In the genomic region with DNA sequence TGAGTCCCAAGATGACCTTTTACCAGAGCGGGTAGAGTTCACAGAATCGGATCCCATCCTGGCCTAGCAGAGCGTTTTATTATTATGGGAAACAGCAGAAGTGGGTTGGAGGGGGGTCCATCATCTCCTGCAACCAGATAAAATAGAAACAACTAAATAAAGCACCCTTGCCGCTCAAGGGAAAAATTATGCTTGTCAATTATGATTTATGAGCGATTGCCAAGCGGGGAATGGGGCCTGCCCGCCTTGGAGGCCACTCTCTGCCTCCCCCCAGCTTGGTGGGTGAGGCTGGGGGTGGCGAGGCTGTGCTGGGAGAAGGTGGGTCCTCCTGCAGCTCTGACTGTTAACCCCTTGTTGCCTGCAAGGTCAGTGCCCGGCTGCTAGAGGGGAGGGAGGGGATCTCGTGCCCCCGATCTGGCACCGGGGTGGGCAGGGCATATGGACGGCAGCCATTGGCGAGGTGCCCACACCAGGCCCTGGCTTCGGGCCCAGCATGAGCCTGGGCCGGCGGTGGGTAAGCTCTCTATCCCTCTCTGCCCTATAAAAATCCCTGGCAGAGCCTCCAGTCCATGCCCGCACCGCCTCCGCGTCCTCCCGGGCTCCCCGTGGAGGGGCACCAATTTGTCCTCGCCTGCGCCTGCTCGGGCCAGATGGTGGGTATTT, we compare ENCODE assay signal across 20 cellular contexts.
DNase-seq lines count a peak whose midpoint lies in the region; ATAC-seq, FAIRE-seq and TF ChIP-seq lines count a peak whose summit lies in the region.
"Had no signal": no experiment of that assay in that cellular context is flagged by ENCODE, and none has a peak within 500 bp of the region (broad histone marks: within the 10 kb centered on the region; RNA-seq: fewer than 3 reads in every experiment).

No MANE protein-coding gene starts in this region.

- DNase-seq in right lobe of liver, result peak in 2 of 3 donors; percentile 24 to 53
- no peak for DNase-seq in HepG2 (ENCODE audit: low spot score)
- DNase-seq in kidney, result peak; percentile 37
- peak; percentile 48 for DNase-seq in upper lobe of right lung
- DNase-seq in NOMO-1 treated with DMSO at 0.1 percent for 48 hours (lab: John Stamatoyannopoulos, UW; ENCODE audit: unreplicated experiment), result no peak
- DNase-seq: activated naive CD4-positive, alpha-beta T cell treated with Interleukin-2 at 50 U/mL for 16 hours; CD4-positive, alpha-beta memory T cell; EL; gastrocnemius medialis; retina; SIG-M5; T-helper 2 cell had no signal

- H3K9me3 ChIP-seq in right lobe of liver (no peaks in the 10 kb centered on the region), HepG2 (ENCODE audit: low read length) (no peaks in the 10 kb centered on the region), kidney (ENCODE audit: control insufficient read depth in 1 of 2, low read length in 2 of 2) (no peaks in the 10 kb centered on the region), upper lobe of right lung (no peaks in the 10 kb centered on the region)
- H3K9me3 ChIP-seq: ascending aorta, gastrocnemius medialis had no signal

- H2AFZ ChIP-seq in HepG2 (ENCODE audit: low read length), result no peak overlapping the region

- H3K27me3 ChIP-seq in right lobe of liver (no peaks in the 10 kb centered on the region), HepG2 (ENCODE audit: control insufficient read depth in 1 of 2, insufficient read depth in 2 of 2, low read length in 2 of 2) (peaks cover 2 to 14% of the 10 kb centered on the region in 2 experiments; a peak in 3 of 5 replicates), upper lobe of right lung (no peaks in the 10 kb centered on the region)
- H3K27me3 ChIP-seq: ascending aorta had no signal

- no peaks in the 10 kb centered on the region for H3K4me1 ChIP-seq in right lobe of liver
- no peaks in the 10 kb centered on the region for H3K4me1 ChIP-seq in HepG2 (ENCODE audit: insufficient read depth, low read length)
- no peaks in the 10 kb centered on the region for H3K4me1 ChIP-seq in kidney (ENCODE audit: control insufficient read depth in 1 of 2, insufficient read depth in 1 of 2, low read depth in 1 of 2, low read length in 2 of 2)
- H3K4me1 ChIP-seq in upper lobe of right lung, result no peaks in the 10 kb centered on the region
- H3K4me1 ChIP-seq: ascending aorta, gastrocnemius medialis had no signal

- in situ Hi-C loops in HepG2 (cut with HindIII; ENCODE audit: extremely low pct_ligation_motif_present, low pct_unique_long_range_greater_than_20kb), result no loop called here

- TF ChIP-seq CTCF in right lobe of liver (IDR thresholded peaks at IDR 0.05) (no peak), HepG2 (CRISPR knock-in tag; IDR thresholded peaks at IDR 0.05) (no peak), brain (conservative IDR thresholded peaks at IDR 0.05) (no peak), kidney (IDR thresholded peaks at IDR 0.05; ENCODE audit: borderline replicate concordance, extremely low read depth, insufficient read depth) (no peak), upper lobe of right lung (IDR thresholded peaks at IDR 0.05) (no peak)

- peaks cover 0 to 13% (median 0%) of the 10 kb centered on the region in 5 experiments for H3K9me3 Mint-ChIP-seq in brain

- peaks cover 8% of the 10 kb centered on the region for H3K27me3 Mint-ChIP-seq in brain

- H3K4me3 Mint-ChIP-seq in brain, result no peak overlapping the region
- H3K4me3 Mint-ChIP-seq: CD4-positive, alpha-beta memory T cell; memory B cell had no signal

- TF ChIP-seq EP300 in HepG2 (IDR thresholded peaks at IDR 0.05; ENCODE audit: low read depth in 2 of 2, low read length in 2 of 2), result no peak
- no peak for TF ChIP-seq EP300 in HepG2 (CRISPR knock-in tag; IDR thresholded peaks at IDR 0.05; ENCODE audit: borderline replicate concordance)

- BruUV-seq in HepG2 (replicated peaks; lab: Mats Ljungman, UMichigan), result no TSS peak

- no peak overlapping the region for H3K27ac ChIP-seq in right lobe of liver
- H3K27ac ChIP-seq in HepG2 (ENCODE audit: extremely low read length, insufficient read depth, low read length), result no peak overlapping the region
- H3K27ac ChIP-seq in kidney (ENCODE audit: low read depth in 2 of 2, low read length in 2 of 2), result no peak overlapping the region
- no peak overlapping the region for H3K27ac ChIP-seq in upper lobe of right lung
- H3K27ac ChIP-seq: ascending aorta, coronary artery, epithelial cell of prostate, gastrocnemius medialis had no signal

- 53% methylated on average over 4 of the region's 26 CpGs for WGBS in right lobe of liver (ENCODE audit: insufficient coverage, low coverage, low lambda C conversion rate, missing lambda C conversion rate)
- WGBS in HepG2 (ENCODE audit: low lambda C conversion rate), result 59% methylated on average over 11 of the region's 26 CpGs

- FAIRE-seq in HepG2 (lab: Jason Lieb, UNC) (no peak), kidney (lab: Jason Lieb, UNC) (no peak)
- FAIRE-seq: H54 had no signal

- CTCF ChIA-PET in HepG2 (lab: Yijun Ruan, JAX; ENCODE audit: low intra/inter-chr PET ratio, low total read pairs), result no interaction called here

- no peak for TF ChIP-seq POLR2A in right lobe of liver (IDR thresholded peaks at IDR 0.05)
- TF ChIP-seq POLR2A in HepG2 (IDR thresholded peaks at IDR 0.05; ENCODE audit: insufficient read depth in 1 of 2, low read depth in 2 of 2, low read length in 2 of 2), result no peak

- no peak for TF ChIP-seq RAD21 in HepG2 (CRISPR knock-in tag; IDR thresholded peaks at IDR 0.05)

- H3K36me3 Mint-ChIP-seq in brain, result no peaks in the 10 kb centered on the region
- H3K36me3 Mint-ChIP-seq: CD4-positive, alpha-beta memory T cell had no signal

- peaks cover 26% of the 10 kb centered on the region for H3K4me1 Mint-ChIP-seq in brain
- H3K4me1 Mint-ChIP-seq: CD4-positive, alpha-beta memory T cell had no signal

- H3K36me3 ChIP-seq in right lobe of liver, result no peaks in the 10 kb centered on the region
- no peaks in the 10 kb centered on the region for H3K36me3 ChIP-seq in HepG2 (replicated peaks in 1 of 2; ENCODE audit: control insufficient read depth in 1 of 2, insufficient read depth in 2 of 2, low read length in 2 of 2)
- H3K36me3 ChIP-seq in kidney (ENCODE audit: control insufficient read depth in 1 of 2, insufficient read depth in 2 of 2, low read length in 2 of 2), result no peaks in the 10 kb centered on the region
- H3K36me3 ChIP-seq in upper lobe of right lung, result no peaks in the 10 kb centered on the region
- H3K36me3 ChIP-seq: ascending aorta, gastrocnemius medialis had no signal

- ATAC-seq in right lobe of liver, result no peak
- ATAC-seq in HepG2, result no peak
- no peak for ATAC-seq in upper lobe of right lung
- ATAC-seq in HG03097 (IDR thresholded peaks at IDR 0.05; ENCODE audit: low FRiP score, unreplicated experiment), result no peak
- no peak for ATAC-seq in HG02970 (IDR thresholded peaks at IDR 0.05; ENCODE audit: low FRiP score, unreplicated experiment)
- ATAC-seq: gastrocnemius medialis had no signal

- POLR2A ChIA-PET in HepG2 (lab: Yijun Ruan, JAX), result no interaction called here

- no peak overlapping the region for H3K4me3 ChIP-seq in right lobe of liver
- H3K4me3 ChIP-seq in HepG2 (replicated peaks in 1 of 3; ENCODE audit: insufficient read depth in 1 of 3, low read depth in 2 of 3, low read length in 3 of 3), result no peak overlapping the region
- H3K4me3 ChIP-seq in kidney (ENCODE audit: low read length in 2 of 2), result no peak overlapping the region
- H3K4me3 ChIP-seq in upper lobe of right lung, result no peak overlapping the region
- H3K4me3 ChIP-seq: ascending aorta, coronary artery, gastrocnemius medialis had no signal

- no peaks in the 10 kb centered on the region for H3K79me2 ChIP-seq in HepG2 (ENCODE audit: insufficient read depth, low read length)

- H3K9ac ChIP-seq in HepG2 (ENCODE audit: insufficient read depth, low read depth, low read length), result no peak overlapping the region
- H3K9ac ChIP-seq in kidney (ENCODE audit: low read length in 2 of 2), result no peak overlapping the region

- no peak overlapping the region for H3K4me2 ChIP-seq in HepG2 (ENCODE audit: low read depth, low read length)

- intact Hi-C loops in right lobe of liver (cut with DNase I), result no loop called here
- intact Hi-C loops in HepG2 (cut with micrococcal nuclease; ENCODE audit: unreplicated experiment), result no loop called here
- intact Hi-C loops in kidney (cut with DNase I), result no loop called here
- intact Hi-C loops in upper lobe of right lung (cut with DNase I), result no loop called here

- no peaks in the 10 kb centered on the region for H4K20me1 ChIP-seq in HepG2 (ENCODE audit: insufficient read depth, low read length)

- peak overlapping the region in 3 of 5 experiments; percentile 13 to 66 (median 35) for H3K27ac Mint-ChIP-seq in brain
- H3K27ac Mint-ChIP-seq: CD4-positive, alpha-beta memory T cell; memory B cell had no signal

TF ChIP-seq in HepG2, 621 proteins besides CTCF, POLR2A, EP300 and RAD21:
- TF ChIP-seq ZMAT3 (CRISPR knock-in tag; conservative IDR thresholded peaks at IDR 0.05) (no peak), HHEX (CRISPR knock-in tag; IDR thresholded peaks at IDR 0.05) (no peak), KDM2A (CRISPR knock-in tag; IDR thresholded peaks at IDR 0.05; ENCODE audit: borderline replicate concordance, low read depth) (no peak)

Comparison
In these comparisons a context has a peak if more than half of its experiments do, and no peak if none do; other contexts are left out.
1. DNase-seq: peak in right lobe of liver (2 of 3), kidney (single experiment) and upper lobe of right lung (single experiment); none in HepG2 (single experiment) and NOMO-1 treated with DMSO at 0.1 percent for 48 hours (single experiment).